14 cellular contexts compared by ENCODE assay signal in the genomic region with DNA sequence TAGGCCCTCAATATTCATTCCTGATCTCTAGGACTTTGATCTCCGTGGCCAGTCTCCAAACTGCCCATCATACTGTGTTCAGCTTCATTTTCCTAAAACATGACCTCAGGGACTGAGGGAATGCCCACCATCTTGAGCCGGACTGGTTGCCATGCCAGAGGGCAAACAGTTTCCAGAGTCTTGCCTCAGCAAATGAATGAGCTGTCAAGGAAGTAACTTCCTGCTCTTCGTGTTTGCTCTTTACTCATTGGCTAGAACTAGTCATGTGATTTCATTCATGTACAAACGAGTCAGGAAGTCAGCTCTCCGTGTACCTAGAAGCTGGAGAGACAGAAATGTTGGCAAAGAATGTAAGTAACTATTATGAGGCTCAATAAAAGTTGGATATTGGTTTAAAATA. TPM values are rescaled to one million over a fixed set of nuclear protein-coding genes. Genes with fewer than 3 reads are reported as not detected.
A peak's percentile ranks its signal among the peaks of the same experiment; 100 is the strongest.
DNase-seq lines count a peak whose midpoint lies in the region; ATAC-seq and TF ChIP-seq lines count a peak whose summit lies in the region.
"Had no signal": no experiment of that assay in that cellular context is flagged by ENCODE, and none has a peak within 500 bp of the region (broad histone marks: within the 10 kb centered on the region; RNA-seq: fewer than 3 reads in every experiment).

No MANE protein-coding gene starts in this region.

- intact Hi-C loops in activated naive CD4-positive, alpha-beta T cell treated with anti-CD3 and anti-CD28 coated beads for 36 hours (cut with micrococcal nuclease), result no loop called here

- H4K20me1 ChIP-seq in OCI-LY3 (ENCODE audit: insufficient read depth, low read length), result no peaks in the 10 kb centered on the region

- ATAC-seq in effector memory CD8-positive, alpha-beta T cell (replicated peaks), result no peak

- no peak for TF ChIP-seq CTCF in OCI-LY3 (IDR thresholded peaks at IDR 0.05; ENCODE audit: low read depth, low read length)

- no peaks in the 10 kb centered on the region for H3K4me1 Mint-ChIP-seq in effector memory CD8-positive, alpha-beta T cell (ENCODE audit: low read depth in 2 of 2)
- H3K4me1 Mint-ChIP-seq in activated naive CD4-positive, alpha-beta T cell treated with anti-CD3 and anti-CD28 coated beads for 36 hours (ENCODE audit: low read depth), result peaks cover 9% of the 10 kb centered on the region

- H3K27ac Mint-ChIP-seq in effector memory CD8-positive, alpha-beta T cell, result no peak overlapping the region
- no peak overlapping the region for H3K27ac Mint-ChIP-seq in activated naive CD4-positive, alpha-beta T cell treated with anti-CD3 and anti-CD28 coated beads for 36 hours

- no peaks in the 10 kb centered on the region for H3K79me2 ChIP-seq in OCI-LY3 (ENCODE audit: low read length)

- H3K36me3 ChIP-seq in OCI-LY3 (replicated peaks; ENCODE audit: low read depth, low read length), result no peaks in the 10 kb centered on the region
- H3K36me3 ChIP-seq: suprapubic skin had no signal

- peak overlapping the region in 1 of 2 donors; percentile 5 for H3K4me3 Mint-ChIP-seq in effector memory CD8-positive, alpha-beta T cell
- no peak overlapping the region for H3K4me3 Mint-ChIP-seq in activated naive CD4-positive, alpha-beta T cell treated with anti-CD3 and anti-CD28 coated beads for 36 hours

- no peak overlapping the region; the same call in 1 of the 2 replicates for H2AFZ ChIP-seq in OCI-LY3 (ENCODE audit: low read depth, low read length)

- CTCF ChIA-PET in activated naive CD4-positive, alpha-beta T cell treated with anti-CD3 and anti-CD28 coated beads for 36 hours (lab: Charles Lee), result no interaction called here

- no peaks in the 10 kb centered on the region for H3K4me1 ChIP-seq in OCI-LY3 (ENCODE audit: low read length)
- H3K4me1 ChIP-seq: suprapubic skin had no signal

- no peaks in the 10 kb centered on the region for H3K9me3 ChIP-seq in OCI-LY3 (ENCODE audit: insufficient read depth, low read length)
- H3K9me3 ChIP-seq: suprapubic skin had no signal

- peak overlapping the region; percentile 48 for H3K4me3 ChIP-seq in OCI-LY3 (ENCODE audit: low read length)
- H3K4me3 ChIP-seq: suprapubic skin had no signal

- DNase-seq in Daoy (ENCODE audit: low read depth), result peak; percentile 18
- peak; percentile 77 for DNase-seq in HT1080 (ENCODE audit: low read depth)
- DNase-seq in dermis blood vessel endothelial cell, result peak; percentile 18
- no peak for DNase-seq in effector memory CD8-positive, alpha-beta T cell
- DNase-seq in NCI-H82 treated with DMSO at 0.1 percent for 48 hours (lab: John Stamatoyannopoulos, UW; ENCODE audit: unreplicated experiment), result no peak
- DNase-seq in activated naive CD4-positive, alpha-beta T cell treated with anti-CD3 and anti-CD28 coated beads for 36 hours, result no peak
- DNase-seq in NCI-H1105 treated with DMSO at 0.1 percent for 48 hours (lab: John Stamatoyannopoulos, UW), result no peak
- DNase-seq: activated CD4-positive, alpha-beta T cell treated with anti-CD3 and anti-CD28 coated beads for 48 hours; activated effector memory CD4-positive, alpha-beta T cell treated with anti-CD3 and anti-CD28 coated beads, Interleukin-2, amount 50 U/mL, for 16 hours; NCI-H1436 had no signal

- H3K27me3 ChIP-seq in OCI-LY3 (ENCODE audit: low read depth, low read length), result no peaks in the 10 kb centered on the region; the same call in 1 of the 2 replicates
- H3K27me3 ChIP-seq: suprapubic skin had no signal

- H3K9me3 Mint-ChIP-seq in effector memory CD8-positive, alpha-beta T cell, result peaks cover 0 to 4% of the 10 kb centered on the region in 2 donors
- no peaks in the 10 kb centered on the region for H3K9me3 Mint-ChIP-seq in activated naive CD4-positive, alpha-beta T cell treated with anti-CD3 and anti-CD28 coated beads for 36 hours

- H3K9ac ChIP-seq in OCI-LY3 (ENCODE audit: low read length), result no peak overlapping the region

- H3K27me3 Mint-ChIP-seq in effector memory CD8-positive, alpha-beta T cell, result no peaks in the 10 kb centered on the region
- H3K27me3 Mint-ChIP-seq in activated naive CD4-positive, alpha-beta T cell treated with anti-CD3 and anti-CD28 coated beads for 36 hours (ENCODE audit: low read depth), result no peaks in the 10 kb centered on the region

- no peaks in the 10 kb centered on the region for H3K36me3 Mint-ChIP-seq in effector memory CD8-positive, alpha-beta T cell (ENCODE audit: insufficient read depth)
- H3K36me3 Mint-ChIP-seq in activated naive CD4-positive, alpha-beta T cell treated with anti-CD3 and anti-CD28 coated beads for 36 hours (ENCODE audit: low read depth), result no peaks in the 10 kb centered on the region

- no peak overlapping the region for H3K27ac ChIP-seq in OCI-LY3 (ENCODE audit: low read length)
- H3K27ac ChIP-seq: epithelial cell of prostate, suprapubic skin had no signal

- peak overlapping the region; percentile 37 for H3K4me2 ChIP-seq in OCI-LY3 (ENCODE audit: low read length)

RNA-seq across cellular contexts. Expression of a gene that starts 50.2 kb away (rescaled TPM):
- total RNA-seq in Daoy (2014; rRNA removed; shearing (Covaris generic)), result not detected in 2 replicates
- 0.10 and 0.73 TPM in 2 replicates for total RNA-seq in HT1080 (2014; rRNA removed; shearing (Covaris generic))
- 1.1 and 1.5 TPM in 2 replicates for polyA plus RNA-seq in HT1080 (2015; cell fraction: cytosol; rRNA removed)
- polyA plus RNA-seq in HT1080 (2015; cell fraction: nucleus; rRNA removed), result 1.6 TPM in 2 replicates
- total RNA-seq in dermis blood vessel endothelial cell, result not detected in 2 replicates
- total RNA-seq in activated naive CD4-positive, alpha-beta T cell treated with anti-CD3 and anti-CD28 coated beads for 36 hours, result not detected
- total RNA-seq: mononuclear cell had no signal

Comparison
In these comparisons a context has a peak if more than half of its experiments do, and no peak if none do; other contexts are left out.
1. DNase-seq: peak in Daoy (single experiment), HT1080 (single experiment) and dermis blood vessel endothelial cell (single experiment); none in effector memory CD8-positive, alpha-beta T cell (0 of 3), NCI-H82 treated with DMSO at 0.1 percent for 48 hours (single experiment), activated naive CD4-positive, alpha-beta T cell treated with anti-CD3 and anti-CD28 coated beads for 36 hours (single experiment) and NCI-H1105 treated with DMSO at 0.1 percent for 48 hours (single experiment).